Comparison of ENCODE assay signal across 27 cellular contexts in genomic region chr21:45952974-45953373, GRCh38. TPM values are rescaled to one million over a fixed set of nuclear protein-coding genes. Genes with fewer than 3 reads are reported as not detected.
DNase-seq lines count a peak whose midpoint lies in the region; ATAC-seq lines count a peak whose summit lies in the region.
"Had no signal": no experiment of that assay in that cellular context is flagged by ENCODE, and none has a peak within 500 bp of the region (broad histone marks: within the 10 kb centered on the region; RNA-seq: fewer than 3 reads in every experiment).

No MANE protein-coding gene starts in this region.

- no peak overlapping the region for H3K27ac Mint-ChIP-seq in activated naive CD4-positive, alpha-beta T cell treated with anti-CD3 and anti-CD28 coated beads for 36 hours
- H3K27ac Mint-ChIP-seq: naive thymus-derived CD4-positive, alpha-beta T cell had no signal

- H3K9me3 ChIP-seq in muscle layer of colon (ENCODE audit: low read length) (no peaks in the 10 kb centered on the region), stomach smooth muscle (ENCODE audit: control insufficient read depth in 2 of 2, low read length in 2 of 2) (no peaks in the 10 kb centered on the region)
- H3K9me3 ChIP-seq: body of pancreas, HAP-1, MG63, SJCRH30, stomach, upper lobe of left lung had no signal

- peaks cover 36% of the 10 kb centered on the region for H3K4me1 ChIP-seq in muscle layer of colon (ENCODE audit: insufficient read depth, low read length)
- peaks cover 40% of the 10 kb centered on the region for H3K4me1 ChIP-seq in stomach smooth muscle (ENCODE audit: control insufficient read depth, insufficient read depth, low read length)
- H3K4me1 ChIP-seq: HAP-1, SJCRH30 had no signal

- H3K9ac ChIP-seq in muscle layer of colon (ENCODE audit: low read length): no peak overlapping the region
- H3K9ac ChIP-seq in stomach smooth muscle (ENCODE audit: low read length in 2 of 2): peak overlapping the region; percentile 69 to 72
- H3K9ac ChIP-seq: KMS-11 had no signal

- no peaks in the 10 kb centered on the region for H3K27me3 ChIP-seq in muscle layer of colon (ENCODE audit: control insufficient read depth in 1 of 2, insufficient read depth in 2 of 2, low read length in 2 of 2)
- H3K27me3 ChIP-seq in stomach smooth muscle (ENCODE audit: control insufficient read depth in 1 of 2, insufficient read depth in 2 of 2, low read length in 2 of 2): no peaks in the 10 kb centered on the region
- H3K27me3 ChIP-seq: SJCRH30, upper lobe of left lung had no signal

- H3K4me3 ChIP-seq in muscle layer of colon (ENCODE audit: low read depth in 1 of 2, low read length in 2 of 2) (no peak overlapping the region), stomach smooth muscle (ENCODE audit: low read length in 2 of 2) (peak overlapping the region in 1 of 2 donors; percentile 29)
- H3K4me3 ChIP-seq: body of pancreas, HAP-1, MG63, SJCRH30, stomach, upper lobe of left lung had no signal

- CTCF ChIA-PET in activated naive CD4-positive, alpha-beta T cell treated with anti-CD3 and anti-CD28 coated beads for 36 hours (lab: Charles Lee): no interaction called here

- no peaks in the 10 kb centered on the region for H3K36me3 ChIP-seq in muscle layer of colon (ENCODE audit: insufficient read depth, low read length)
- H3K36me3 ChIP-seq in stomach smooth muscle (ENCODE audit: control insufficient read depth in 2 of 2, insufficient read depth in 2 of 2, low read length in 2 of 2): no peaks in the 10 kb centered on the region
- H3K36me3 ChIP-seq: HAP-1, MG63, SJCRH30, stomach, upper lobe of left lung had no signal

- DNase-seq in Right ventricle myocardium superior (peak; percentile 42), left ventricle myocardium superior (no peak), posterior cingulate gyrus (no peak), NCI-H1417 treated with DMSO at 0.1 percent for 48 hours (lab: John Stamatoyannopoulos, UW) (no peak)
- no peak for DNase-seq in activated naive CD4-positive, alpha-beta T cell treated with anti-CD3 and anti-CD28 coated beads for 36 hours
- DNase-seq: activated CD4-positive, alpha-beta T cell treated with anti-CD3 and anti-CD28 coated beads for 1 hour; activated CD8-positive, alpha-beta memory T cell treated with anti-CD3 and anti-CD28 coated beads for 24 hours; body of pancreas; DMS79 treated with DMSO at 0.1 percent for 48 hours; GF-D8; MG63; naive thymus-derived CD4-positive, alpha-beta T cell; NCI-H1105; NCI-H187 treated with DMSO at 0.1 percent for 48 hours; NCI-H2171; NCI-H82; occipital lobe; SJCRH30; small intestine; stomach; SW 1271; upper lobe of left lung had no signal

- no peaks in the 10 kb centered on the region for H3K27me3 Mint-ChIP-seq in activated naive CD4-positive, alpha-beta T cell treated with anti-CD3 and anti-CD28 coated beads for 36 hours (ENCODE audit: low read depth)

- H3K9me3 Mint-ChIP-seq in activated naive CD4-positive, alpha-beta T cell treated with anti-CD3 and anti-CD28 coated beads for 36 hours: no peaks in the 10 kb centered on the region

- H3K36me3 Mint-ChIP-seq in activated naive CD4-positive, alpha-beta T cell treated with anti-CD3 and anti-CD28 coated beads for 36 hours (ENCODE audit: low read depth): no peaks in the 10 kb centered on the region

- no peaks in the 10 kb centered on the region for H3K4me1 Mint-ChIP-seq in activated naive CD4-positive, alpha-beta T cell treated with anti-CD3 and anti-CD28 coated beads for 36 hours (ENCODE audit: low read depth)

- peak overlapping the region; percentile 81 for H3K27ac ChIP-seq in muscle layer of colon (ENCODE audit: low read depth, low read length)
- H3K27ac ChIP-seq in stomach smooth muscle (ENCODE audit: low read length): peak overlapping the region; percentile 93
- H3K27ac ChIP-seq: body of pancreas, KMS-11, SJCRH30 had no signal

- no peak overlapping the region for H3K4me3 Mint-ChIP-seq in activated naive CD4-positive, alpha-beta T cell treated with anti-CD3 and anti-CD28 coated beads for 36 hours
- H3K4me3 Mint-ChIP-seq: naive thymus-derived CD4-positive, alpha-beta T cell had no signal

- intact Hi-C loops in Right ventricle myocardium superior (cut with DNase I) (no loop called here), left ventricle myocardium superior (cut with micrococcal nuclease) (no loop called here), posterior cingulate gyrus (cut with DNase I) (no loop called here)
- intact Hi-C loops in activated naive CD4-positive, alpha-beta T cell treated with anti-CD3 and anti-CD28 coated beads for 36 hours (cut with micrococcal nuclease): no loop called here

- ATAC-seq in Right ventricle myocardium superior (ENCODE audit: poor library complexity) (no peak), left ventricle myocardium superior (no peak), GM19467 (IDR thresholded peaks at IDR 0.05; ENCODE audit: unreplicated experiment) (no peak)
- ATAC-seq: body of pancreas; naive thymus-derived CD4-positive, alpha-beta T cell had no signal

RNA-seq across cellular contexts. Expression of gene COL6A1, which starts 28.6 kb away (rescaled TPM):
- total RNA-seq in Right ventricle myocardium superior: 173 TPM
- total RNA-seq in left ventricle myocardium superior: 188 TPM
- total RNA-seq in activated naive CD4-positive, alpha-beta T cell treated with anti-CD3 and anti-CD28 coated beads for 36 hours: 1 to 10 TPM in 1 of 2 experiments, under 1 TPM in 1; 0.74 to 1.6 TPM

Comparison
In these comparisons a context has a peak if more than half of its experiments do, and no peak if none do; other contexts are left out.
1. RNA of gene COL6A1, which starts 28.6 kb away (total RNA-seq): 188 TPM in left ventricle myocardium superior (single experiment) and 173 TPM in Right ventricle myocardium superior (single experiment); 0.74 to 1.6 TPM in activated naive CD4-positive, alpha-beta T cell treated with anti-CD3 and anti-CD28 coated beads for 36 hours; every median in the first group is over 10 times any median in the second.